ENCODE assay signal across 12 cellular contexts in the genomic region with DNA sequence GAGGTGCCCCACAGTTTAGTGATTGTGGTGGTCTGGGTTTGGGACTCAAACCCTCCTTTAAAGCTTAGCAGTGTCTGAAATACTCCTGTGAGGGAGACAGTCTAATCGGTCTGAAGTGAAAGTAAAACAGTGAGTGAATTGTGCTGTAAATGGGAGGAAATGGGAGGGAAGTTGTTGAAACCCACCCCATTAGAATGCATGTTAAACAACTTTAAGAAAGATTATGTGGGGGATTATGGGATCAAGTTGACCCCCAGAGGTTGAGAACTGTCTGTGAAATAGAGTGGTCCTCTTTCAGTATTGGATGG.
DNase-seq lines count a peak whose midpoint lies in the region; ATAC-seq, FAIRE-seq and TF ChIP-seq lines count a peak whose summit lies in the region.
"Had no signal": no experiment of that assay in that cellular context is flagged by ENCODE, and none has a peak within 500 bp of the region (broad histone marks: within the 10 kb centered on the region; RNA-seq: fewer than 3 reads in every experiment).

No MANE protein-coding gene starts in this region.

- H3K4me1 ChIP-seq in heart right ventricle (peaks cover 0 to 30% (median 0%) of the 10 kb centered on the region in 9 donors), urinary bladder (ENCODE audit: insufficient read depth) (no peaks in the 10 kb centered on the region)
- H3K4me1 ChIP-seq: Caco-2 had no signal

- H3K4me1 Mint-ChIP-seq in activated naive CD4-positive, alpha-beta T cell treated with anti-CD3 and anti-CD28 coated beads, Interleukin-2, amount 10 ng/mL, durations not matched to agents 7 days and 5 days = peaks cover 55% of the 10 kb centered on the region
- peaks cover 21% of the 10 kb centered on the region for H3K4me1 Mint-ChIP-seq in T-helper 17 cell
- H3K4me1 Mint-ChIP-seq in glutamatergic neuron (ENCODE audit: low read depth, unreplicated experiment) = no peaks in the 10 kb centered on the region

- peak; percentile 69 for ATAC-seq in T-helper 17 cell
- peak in 5 of 8 donors; percentile 46 to 82 (median 76) for ATAC-seq in heart right ventricle
- ATAC-seq in SK-N-SH treated with all-trans-retinoic acid at 6 μM for 48 hours = no peak

- intact Hi-C loops in heart right ventricle (cut with DNase I) = loop anchor here in 1 of 10 donors (5.0 kb wide), 1 partner anchor 66 kb away; the partner anchor contains the start of gene ZFY

- no peaks in the 10 kb centered on the region for H3K36me3 ChIP-seq in heart right ventricle
- H3K36me3 ChIP-seq in urinary bladder (ENCODE audit: insufficient read depth) = no peaks in the 10 kb centered on the region

- peak overlapping the region; percentile 98 for H3K27ac Mint-ChIP-seq in activated naive CD4-positive, alpha-beta T cell treated with anti-CD3 and anti-CD28 coated beads, Interleukin-2, amount 10 ng/mL, durations not matched to agents 7 days and 5 days
- H3K27ac Mint-ChIP-seq in T-helper 17 cell = peak overlapping the region; percentile 95
- H3K27ac Mint-ChIP-seq in glutamatergic neuron (ENCODE audit: unreplicated experiment) = no peak overlapping the region

- no peaks in the 10 kb centered on the region for H3K9me3 Mint-ChIP-seq in activated naive CD4-positive, alpha-beta T cell treated with anti-CD3 and anti-CD28 coated beads, Interleukin-2, amount 10 ng/mL, durations not matched to agents 7 days and 5 days
- H3K9me3 Mint-ChIP-seq in glutamatergic neuron (ENCODE audit: unreplicated experiment) = no peaks in the 10 kb centered on the region

- FAIRE-seq in frontal cortex (lab: Jason Lieb, UNC) = no peak
- FAIRE-seq: colon, TTC549 had no signal

- WGBS in heart right ventricle, 2 donors = 19 to 31% methylated on average over 1 of the region's 1 CpG
- 0% methylated on average over 1 of the region's 1 CpG for WGBS in urinary bladder

- peak overlapping the region in 6 of 10 donors; percentile 42 to 56 (median 54) for H3K4me3 ChIP-seq in heart right ventricle
- peak overlapping the region; percentile 44 for H3K4me3 ChIP-seq in urinary bladder (ENCODE audit: low read depth, low read length)

- peak overlapping the region; percentile 89 for H3K4me3 Mint-ChIP-seq in activated naive CD4-positive, alpha-beta T cell treated with anti-CD3 and anti-CD28 coated beads, Interleukin-2, amount 10 ng/mL, durations not matched to agents 7 days and 5 days
- H3K4me3 Mint-ChIP-seq in T-helper 17 cell (peak overlapping the region; percentile 93), glutamatergic neuron (ENCODE audit: unreplicated experiment) (no peak overlapping the region)

- H3K27me3 ChIP-seq in heart right ventricle = no peaks in the 10 kb centered on the region

- TF ChIP-seq CTCF in heart right ventricle (IDR thresholded peaks at IDR 0.05) = no peak
- TF ChIP-seq CTCF in glutamatergic neuron (IDR thresholded peaks at IDR 0.05; ENCODE audit: partially characterized antibody, unreplicated experiment) = no peak

- no peaks in the 10 kb centered on the region for H3K9me3 ChIP-seq in T-helper 17 cell (ENCODE audit: control insufficient read depth, low read length, poor library complexity, severe bottlenecking)
- H3K9me3 ChIP-seq in heart right ventricle = no peaks in the 10 kb centered on the region
- H3K9me3 ChIP-seq: Caco-2 had no signal

- H3K36me3 Mint-ChIP-seq in activated naive CD4-positive, alpha-beta T cell treated with anti-CD3 and anti-CD28 coated beads, Interleukin-2, amount 10 ng/mL, durations not matched to agents 7 days and 5 days = peaks cover 14% of the 10 kb centered on the region
- H3K36me3 Mint-ChIP-seq in T-helper 17 cell (ENCODE audit: low read depth) (peaks cover 2% of the 10 kb centered on the region), glutamatergic neuron (ENCODE audit: unreplicated experiment) (no peaks in the 10 kb centered on the region)

- CTCF ChIA-PET in activated naive CD4-positive, alpha-beta T cell treated with anti-CD3 and anti-CD28 coated beads, Interleukin-2, amount 10 ng/mL, durations not matched to agents 7 days and 5 days (lab: Charles Lee) = interaction anchor here (1.4 kb wide), 1 partner anchor 88 kb away, joined by 3 read pairs; no protein-coding TSS in a partner anchor

- H3K27me3 Mint-ChIP-seq in activated naive CD4-positive, alpha-beta T cell treated with anti-CD3 and anti-CD28 coated beads, Interleukin-2, amount 10 ng/mL, durations not matched to agents 7 days and 5 days = no peaks in the 10 kb centered on the region
- H3K27me3 Mint-ChIP-seq in T-helper 17 cell = no peaks in the 10 kb centered on the region
- H3K27me3 Mint-ChIP-seq in glutamatergic neuron (ENCODE audit: unreplicated experiment) = no peaks in the 10 kb centered on the region

- peak overlapping the region in 7 of 10 donors; percentile 5 to 86 (median 80) for H3K27ac ChIP-seq in heart right ventricle
- H3K27ac ChIP-seq in urinary bladder (ENCODE audit: low read depth) = peak overlapping the region; percentile 62

- no peak for DNase-seq in activated naive CD4-positive, alpha-beta T cell treated with anti-CD3 and anti-CD28 coated beads, Interleukin-2, amount 10 ng/mL, durations not matched to agents 7 days and 5 days
- DNase-seq in activated naive CD4-positive, alpha-beta T cell treated with anti-CD3 and anti-CD28 coated beads, Interleukin-2, amount 50 U/mL, for 16 hours = no peak
- DNase-seq in T-helper 17 cell (no peak), heart right ventricle (no peak), frontal cortex (ENCODE audit: low spot score in 2 of 2) (no peak), glutamatergic neuron (no peak)
- DNase-seq: Caco-2, NCI-H1092 had no signal

TF ChIP-seq in SK-N-SH treated with all-trans-retinoic acid at 6 μM for 48 hours, 23 proteins besides CTCF, POLR2A, EP300 and RAD21:
- TF ChIP-seq ZFP3 (CRISPR knock-in tag; IDR thresholded peaks at IDR 0.05) (no peak), GLIS3 (CRISPR knock-in tag; IDR thresholded peaks at IDR 0.05) (no peak), PATZ1 (CRISPR knock-in tag; IDR thresholded peaks at IDR 0.05; ENCODE audit: borderline replicate concordance) (no peak), ZNF70 (CRISPR knock-in tag; IDR thresholded peaks at IDR 0.05) (no peak), ISL1 (CRISPR knock-in tag; IDR thresholded peaks at IDR 0.05) (no peak), ZNF8 (CRISPR knock-in tag; IDR thresholded peaks at IDR 0.05) (no peak), POU6F1 (CRISPR knock-in tag; IDR thresholded peaks at IDR 0.05; ENCODE audit: borderline replicate concordance, low read depth) (no peak), ESRRG (CRISPR knock-in tag; IDR thresholded peaks at IDR 0.05) (no peak), ZNF565 (CRISPR knock-in tag; conservative IDR thresholded peaks at IDR 0.05; ENCODE audit: low read depth) (no peak)
- TF ChIP-seq, protein P1, sequence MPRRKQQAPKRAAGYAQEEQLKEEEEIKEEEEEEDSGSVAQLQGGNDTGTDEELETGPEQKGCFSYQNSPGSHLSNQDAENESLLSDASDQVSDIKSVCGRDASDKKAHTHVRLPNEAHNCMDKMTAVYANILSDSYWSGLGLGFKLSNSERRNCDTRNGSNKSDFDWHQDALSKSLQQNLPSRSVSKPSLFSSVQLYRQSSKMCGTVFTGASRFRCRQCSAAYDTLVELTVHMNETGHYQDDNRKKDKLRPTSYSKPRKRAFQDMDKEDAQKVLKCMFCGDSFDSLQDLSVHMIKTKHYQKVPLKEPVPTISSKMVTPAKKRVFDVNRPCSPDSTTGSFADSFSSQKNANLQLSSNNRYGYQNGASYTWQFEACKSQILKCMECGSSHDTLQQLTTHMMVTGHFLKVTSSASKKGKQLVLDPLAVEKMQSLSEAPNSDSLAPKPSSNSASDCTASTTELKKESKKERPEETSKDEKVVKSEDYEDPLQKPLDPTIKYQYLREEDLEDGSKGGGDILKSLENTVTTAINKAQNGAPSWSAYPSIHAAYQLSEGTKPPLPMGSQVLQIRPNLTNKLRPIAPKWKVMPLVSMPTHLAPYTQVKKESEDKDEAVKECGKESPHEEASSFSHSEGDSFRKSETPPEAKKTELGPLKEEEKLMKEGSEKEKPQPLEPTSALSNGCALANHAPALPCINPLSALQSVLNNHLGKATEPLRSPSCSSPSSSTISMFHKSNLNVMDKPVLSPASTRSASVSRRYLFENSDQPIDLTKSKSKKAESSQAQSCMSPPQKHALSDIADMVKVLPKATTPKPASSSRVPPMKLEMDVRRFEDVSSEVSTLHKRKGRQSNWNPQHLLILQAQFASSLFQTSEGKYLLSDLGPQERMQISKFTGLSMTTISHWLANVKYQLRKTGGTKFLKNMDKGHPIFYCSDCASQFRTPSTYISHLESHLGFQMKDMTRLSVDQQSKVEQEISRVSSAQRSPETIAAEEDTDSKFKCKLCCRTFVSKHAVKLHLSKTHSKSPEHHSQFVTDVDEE (CRISPR knock-in tag; IDR thresholded peaks at IDR 0.05) = no peak
